Comparison of ENCODE assay signal across 18 cellular contexts in genomic region chr6:25972128-25972527, GRCh38. TPM values are rescaled to one million over a fixed set of nuclear protein-coding genes. Genes with fewer than 3 reads are reported as not detected.
A peak's percentile ranks its signal among the peaks of the same experiment; 100 is the strongest.
DNase-seq lines count a peak whose midpoint lies in the region; ATAC-seq and TF ChIP-seq lines count a peak whose summit lies in the region.
"Had no signal": no experiment of that assay in that cellular context is flagged by ENCODE, and none has a peak within 500 bp of the region (broad histone marks: within the 10 kb centered on the region; RNA-seq: fewer than 3 reads in every experiment).

No MANE protein-coding gene starts in this region.

- ATAC-seq in T-cell (replicated peaks in 1 of 4): no peak
- peak; percentile 77 for ATAC-seq in left lobe of liver
- ATAC-seq in stimulated activated naive B cell treated with anti-CD40 and anti-IgM and Interleukin-4, amounts not matched to agents 10 μg/mL and 1 μg/mL and 100 μg/mL, for 72 hours (replicated peaks): no peak
- ATAC-seq in GM18858 (IDR thresholded peaks at IDR 0.05; ENCODE audit: unreplicated experiment): no peak
- ATAC-seq in esophagus mucosa: no peak
- ATAC-seq: activated CD4-positive, CD25-positive, alpha-beta regulatory T cell treated with anti-CD3 and anti-CD28 coated beads, Interleukin-2, amount 50 U/mL, for 24 hours; body of pancreas; foreskin keratinocyte had no signal

- DNase-seq in Caco-2 (no peak), T-cell (no peak), left lobe of liver (ENCODE audit: low spot score) (peak; percentile 63), kidney glomerular epithelial cell (lab: John Stamatoyannopoulos, UW) (no peak)
- DNase-seq in stimulated activated naive B cell treated with anti-CD40 and anti-IgM and Interleukin-4, amounts not matched to agents 10 μg/mL and 1 μg/mL and 100 μg/mL, for 72 hours: no peak
- DNase-seq: body of pancreas, foreskin keratinocyte, KBM-7, mesendoderm, NCI-H1417 treated with DMSO at 0.1 percent for 48 hours, NCI-H446 treated with DMSO at 0.1 percent for 48 hours, OCI-M1, pancreas had no signal

- peaks cover 42% of the 10 kb centered on the region for H3K4me1 ChIP-seq in Caco-2

- H3K27ac Mint-ChIP-seq in Caco-2 (ENCODE audit: unreplicated experiment) (peak overlapping the region; percentile 84), T-cell (peak overlapping the region; percentile 39 to 45)
- H3K27ac Mint-ChIP-seq in stimulated activated naive B cell treated with anti-CD40 and anti-IgM and Interleukin-4, amounts not matched to agents 10 μg/mL and 1 μg/mL and 100 μg/mL, for 72 hours: peak overlapping the region; percentile 28

- no peaks in the 10 kb centered on the region for H3K27me3 ChIP-seq in Caco-2 (replicated peaks; ENCODE audit: control insufficient read depth, insufficient read depth, low read length)
- H3K27me3 ChIP-seq: body of pancreas, foreskin keratinocyte, pancreas had no signal

- intact Hi-C loops in Caco-2 (cut with micrococcal nuclease; ENCODE audit: unreplicated experiment): loop anchor here (2.0 kb wide), 1 partner anchor 21 kb away; no protein-coding TSS in a partner anchor

- H3K27me3 Mint-ChIP-seq in Caco-2 (ENCODE audit: insufficient read depth, unreplicated experiment): no peaks in the 10 kb centered on the region
- no peaks in the 10 kb centered on the region for H3K27me3 Mint-ChIP-seq in T-cell
- H3K27me3 Mint-ChIP-seq in stimulated activated naive B cell treated with anti-CD40 and anti-IgM and Interleukin-4, amounts not matched to agents 10 μg/mL and 1 μg/mL and 100 μg/mL, for 72 hours: no peaks in the 10 kb centered on the region

- POLR2A ChIA-PET in Caco-2 (lab: Charles Lee): no interaction called here
- POLR2A ChIA-PET in T-cell (lab: Charles Lee): no interaction called here

- peaks cover 26% of the 10 kb centered on the region for H3K4me1 Mint-ChIP-seq in Caco-2 (ENCODE audit: low read depth, unreplicated experiment)
- H3K4me1 Mint-ChIP-seq in T-cell: peaks cover 50 to 69% (median 59%) of the 10 kb centered on the region in 3 donors
- peaks cover 40 to 83% of the 10 kb centered on the region in 2 donors for H3K4me1 Mint-ChIP-seq in stimulated activated naive B cell treated with anti-CD40 and anti-IgM and Interleukin-4, amounts not matched to agents 10 μg/mL and 1 μg/mL and 100 μg/mL, for 72 hours

- H3K9me3 Mint-ChIP-seq in Caco-2 (ENCODE audit: unreplicated experiment) (no peaks in the 10 kb centered on the region), T-cell (no peaks in the 10 kb centered on the region)
- no peaks in the 10 kb centered on the region for H3K9me3 Mint-ChIP-seq in stimulated activated naive B cell treated with anti-CD40 and anti-IgM and Interleukin-4, amounts not matched to agents 10 μg/mL and 1 μg/mL and 100 μg/mL, for 72 hours
- H3K9me3 Mint-ChIP-seq: activated T-helper 1 cell treated with anti-CD3 and anti-CD28 coated beads, Interleukin-12 subunit alpha, Interleukin-12 subunit beta, Interleukin-2, Interleukin-4 antibody, amounts not matched to agents 30 ng/mL and 10 ng/mL and 1 ng/mL, durations not matched to agents 14 hours and 24 hours and 36 hours had no signal

- no peaks in the 10 kb centered on the region for H3K9me3 ChIP-seq in Caco-2
- H3K9me3 ChIP-seq: body of pancreas, pancreas had no signal

- CTCF ChIA-PET in Caco-2 (lab: Charles Lee) (interaction anchor here (2.6 kb wide), 1 partner anchor 20 kb away, joined by 18 read pairs; no protein-coding TSS in a partner anchor), T-cell (lab: Charles Lee) (no interaction called here)

- H3K36me3 ChIP-seq in Caco-2 (ENCODE audit: control insufficient read depth, insufficient read depth, low read length): no peaks in the 10 kb centered on the region

- H3K4me3 Mint-ChIP-seq in Caco-2 (ENCODE audit: unreplicated experiment): no peak overlapping the region
- no peak overlapping the region for H3K4me3 Mint-ChIP-seq in T-cell
- H3K4me3 Mint-ChIP-seq in stimulated activated naive B cell treated with anti-CD40 and anti-IgM and Interleukin-4, amounts not matched to agents 10 μg/mL and 1 μg/mL and 100 μg/mL, for 72 hours: no peak overlapping the region
- H3K4me3 Mint-ChIP-seq: activated T-helper 1 cell treated with anti-CD3 and anti-CD28 coated beads, Interleukin-12 subunit alpha, Interleukin-12 subunit beta, Interleukin-2, Interleukin-4 antibody, amounts not matched to agents 30 ng/mL and 10 ng/mL and 1 ng/mL, durations not matched to agents 14 hours and 24 hours and 36 hours had no signal

- H3K36me3 Mint-ChIP-seq in Caco-2 (ENCODE audit: insufficient read depth, unreplicated experiment) (peaks cover 6% of the 10 kb centered on the region), T-cell (peaks cover 78% of the 10 kb centered on the region)
- H3K36me3 Mint-ChIP-seq in stimulated activated naive B cell treated with anti-CD40 and anti-IgM and Interleukin-4, amounts not matched to agents 10 μg/mL and 1 μg/mL and 100 μg/mL, for 72 hours: peaks cover 60 to 80% of the 10 kb centered on the region in 2 donors

- BruUV-seq in Caco-2 (replicated peaks; lab: Mats Ljungman, UMichigan): no TSS peak

- no peak for TF ChIP-seq CTCF in Caco-2 (IDR thresholded peaks at IDR 0.05; ENCODE audit: insufficient read depth in 1 of 2, low read depth in 1 of 2, low read length in 1 of 2, severe bottlenecking in 1 of 2, unreplicated experiment in 1 of 2)

- no peak overlapping the region for H3K4me3 ChIP-seq in Caco-2 (ENCODE audit: low read depth, low read length)
- H3K4me3 ChIP-seq: body of pancreas, pancreas had no signal

RNA-seq across cellular contexts. Expression of gene TRIM38, which starts 9.5 kb away (rescaled TPM):
- 0.53 and 0.70 TPM in 2 replicates for total RNA-seq in Caco-2 (2022)
- 10 to 100 TPM; 20.5 to 29.3 (median 26.2) TPM for total RNA-seq in T-cell
- 4.3 TPM for total RNA-seq in left lobe of liver
- total RNA-seq in esophagus mucosa: 7.2 TPM

RNA-seq across cellular contexts. Expression of gene SLC17A2, which starts 41.6 kb away (rescaled TPM):
- total RNA-seq in Caco-2 (2022): not detected in 2 replicates
- not detected for total RNA-seq in T-cell
- total RNA-seq in left lobe of liver: 27.6 TPM
- total RNA-seq in esophagus mucosa: not detected
- total RNA-seq: body of pancreas, foreskin keratinocyte, ureter had no signal

Comparison
In these comparisons a context has a peak if more than half of its experiments do, and no peak if none do; other contexts are left out.
1. H3K27ac Mint-ChIP-seq: peak in every context shown above with its lines; median percentile 84 in Caco-2; 42 in T-cell; 28 in stimulated activated naive B cell treated with anti-CD40 and anti-IgM and Interleukin-4, amounts not matched to agents 10 μg/mL and 1 μg/mL and 100 μg/mL, for 72 hours.
2. RNA of gene SLC17A2, which starts 41.6 kb away (total RNA-seq): 27.6 TPM in left lobe of liver (single experiment); not detected in Caco-2, not detected in T-cell and not detected in esophagus mucosa (single experiment); every median in the first group is over 10 times any median in the second.